ENCODE assay signal across 1 cellular context in genomic region chr19:5621945-5622464, GRCh38.
TF ChIP-seq lines count a peak whose summit lies in the region.

No MANE protein-coding gene starts in this region.

TF ChIP-seq in liver, 16 proteins besides CTCF, POLR2A, EP300 and RAD21 (continued from another document):
- TF ChIP-seq RXRA (IDR thresholded peaks at IDR 0.05) (no peak), YY1 (IDR thresholded peaks at IDR 0.05) (no peak), EGR1 (IDR thresholded peaks at IDR 0.05; ENCODE audit: low read depth in 2 of 2) (no peak), FOXA2 (IDR thresholded peaks at IDR 0.05) (no peak), SP1 (IDR thresholded peaks at IDR 0.05) (no peak), JUND (IDR thresholded peaks at IDR 0.05) (no peak), MAX (IDR thresholded peaks at IDR 0.05) (no peak), NR2F2 (IDR thresholded peaks at IDR 0.05) (no peak), GABPA (IDR thresholded peaks at IDR 0.05 in 1 of 2, conservative IDR thresholded peaks at IDR 0.05 in 1 of 2) (no peak), HNF4A (conservative IDR thresholded peaks at IDR 0.05) (no peak), HNF4G (IDR thresholded peaks at IDR 0.05) (no peak)
